16 cellular contexts compared by ENCODE assay signal in genomic region chr12:93714382-93714781, GRCh38. TPM values are rescaled to one million over a fixed set of nuclear protein-coding genes. Genes with fewer than 3 reads are reported as not detected.
DNase-seq lines count a peak whose midpoint lies in the region; FAIRE-seq and TF ChIP-seq lines count a peak whose summit lies in the region.
"Had no signal": no experiment of that assay in that cellular context is flagged by ENCODE, and none has a peak within 500 bp of the region (broad histone marks: within the 10 kb centered on the region; RNA-seq: fewer than 3 reads in every experiment).

No MANE protein-coding gene starts in this region.

- H3K79me2 ChIP-seq in fibroblast of lung (ENCODE audit: control insufficient read depth, insufficient read depth, low read length) = no peaks in the 10 kb centered on the region
- H3K79me2 ChIP-seq in neural cell (replicated peaks; ENCODE audit: insufficient read depth, low read length) = no peaks in the 10 kb centered on the region

- H4K20me1 ChIP-seq in fibroblast of lung (ENCODE audit: control insufficient read depth, extremely low read depth, insufficient read depth, low read length) = no peaks in the 10 kb centered on the region
- no peaks in the 10 kb centered on the region for H4K20me1 ChIP-seq in neural cell (ENCODE audit: insufficient read depth)

- TF ChIP-seq CTCF in fibroblast of lung (conservative IDR thresholded peaks at IDR 0.05 in 1 of 2, IDR thresholded peaks at IDR 0.05 in 1 of 2; ENCODE audit: low read depth in 1 of 2, low read length in 2 of 2) = no peak
- TF ChIP-seq CTCF in neural cell (IDR thresholded peaks at IDR 0.05; ENCODE audit: poor library complexity, severe bottlenecking) = no peak
- no peak for TF ChIP-seq CTCF in uterus (IDR thresholded peaks at IDR 0.05)
- no peak for TF ChIP-seq CTCF in kidney (IDR thresholded peaks at IDR 0.05; ENCODE audit: borderline replicate concordance, extremely low read depth, insufficient read depth)
- TF ChIP-seq CTCF in ascending aorta (IDR thresholded peaks at IDR 0.05) = no peak

- H3K27ac ChIP-seq in fibroblast of lung (ENCODE audit: insufficient read depth, low read length) (no peak overlapping the region), neural cell (ENCODE audit: low read length) (peak overlapping the region; percentile 62), uterus (peak overlapping the region; percentile 92 to 94), kidney (ENCODE audit: low read depth in 2 of 2, low read length in 2 of 2) (peak overlapping the region in 1 of 2 donors; percentile 18), ascending aorta (peak overlapping the region in 1 of 2 donors; percentile 42)

- H3F3A ChIP-seq in neural cell (ENCODE audit: insufficient read depth, low read length, poor library complexity, severe bottlenecking) = no peaks in the 10 kb centered on the region

- H3K4me2 ChIP-seq in fibroblast of lung (ENCODE audit: extremely low read depth, insufficient read depth, low read length) = peak overlapping the region; percentile 42
- no peak overlapping the region for H3K4me2 ChIP-seq in neural cell (ENCODE audit: low read length)

- no peak for TF ChIP-seq RAD21 in neural cell (conservative IDR thresholded peaks at IDR 0.05)

- TF ChIP-seq EP300 in neural cell (conservative IDR thresholded peaks at IDR 0.05; ENCODE audit: poor library complexity, severe bottlenecking) = no peak

- H2AFZ ChIP-seq in fibroblast of lung (ENCODE audit: low read length) (peak overlapping the region; percentile 1), neural cell (ENCODE audit: low read depth, low read length) (no peak overlapping the region)

- H3K27me3 ChIP-seq in fibroblast of lung (ENCODE audit: control insufficient read depth, insufficient read depth, low read length) = no peaks in the 10 kb centered on the region
- H3K27me3 ChIP-seq in neural cell (ENCODE audit: insufficient read depth, low read depth, low read length) = no peaks in the 10 kb centered on the region
- no peaks in the 10 kb centered on the region for H3K27me3 ChIP-seq in uterus
- no peaks in the 10 kb centered on the region for H3K27me3 ChIP-seq in ascending aorta
- H3K27me3 ChIP-seq: esophagus muscularis mucosa had no signal

- DNase-seq in NCI-H82 (lab: John Stamatoyannopoulos, UW) (peak; percentile 74), fibroblast of lung (ENCODE audit: low read depth in 2 of 2) (peak in 1 of 2 donors; percentile 10), uterus (peak; percentile 42 to 51), kidney (no peak), ascending aorta (ENCODE audit: low spot score in 2 of 2) (no peak), hippocampal formation (lab: John Stamatoyannopoulos, UW) (no peak)
- DNase-seq: activated CD8-positive, alpha-beta memory T cell treated with anti-CD3 and anti-CD28 coated beads, Interleukin-2, amount 10 ng/mL, durations not matched to agents 7 days and 5 days; activated naive CD4-positive, alpha-beta T cell treated with anti-CD3 and anti-CD28 coated beads for 36 hours; NCI-H2029; NCI-H774; SIG-M5; stimulated activated naive CD8-positive, alpha-beta T cell treated with anti-CD3 and anti-CD28 coated beads, Interleukin-15, amount 100 ng/mL, for 72 hours had no signal

- H3K9me3 ChIP-seq in fibroblast of lung (ENCODE audit: control insufficient read depth, insufficient read depth, low read depth, low read length) = no peaks in the 10 kb centered on the region
- H3K9me3 ChIP-seq in neural cell (ENCODE audit: low read length) = peaks cover 4% of the 10 kb centered on the region
- peaks cover 0 to 5% of the 10 kb centered on the region in 2 donors for H3K9me3 ChIP-seq in uterus
- H3K9me3 ChIP-seq in kidney (ENCODE audit: control insufficient read depth in 1 of 2, low read length in 2 of 2) = peaks cover 0 to 7% of the 10 kb centered on the region in 2 donors
- H3K9me3 ChIP-seq in ascending aorta = peaks cover 8 to 9% of the 10 kb centered on the region in 2 donors

- TF ChIP-seq POLR2A in uterus (IDR thresholded peaks at IDR 0.05) = no peak

- intact Hi-C loops in uterus (cut with DNase I; ENCODE audit: low total_unique reads) (no loop called here), kidney (cut with DNase I) (no loop called here), ascending aorta (cut with DNase I) (no loop called here)

- no peak overlapping the region for H3K4me3 ChIP-seq in fibroblast of lung (replicated peaks in 1 of 4; ENCODE audit: control extremely low read depth in 1 of 4, insufficient read depth in 1 of 4, low read depth in 3 of 4, low read length in 4 of 4)
- peak overlapping the region; percentile 19 for H3K4me3 ChIP-seq in neural cell (ENCODE audit: low read length)
- H3K4me3 ChIP-seq in uterus = no peak overlapping the region
- no peak overlapping the region for H3K4me3 ChIP-seq in kidney (ENCODE audit: low read length in 2 of 2)
- no peak overlapping the region for H3K4me3 ChIP-seq in ascending aorta
- H3K4me3 ChIP-seq: esophagus muscularis mucosa had no signal

- no peaks in the 10 kb centered on the region for H3K9me2 ChIP-seq in neural cell (ENCODE audit: insufficient read depth, low read length)

- H3K4me1 ChIP-seq in fibroblast of lung (ENCODE audit: control insufficient read depth, extremely low read depth, insufficient read depth, low read length) (peaks cover 4% of the 10 kb centered on the region), uterus (peaks cover 0 to 4% of the 10 kb centered on the region in 2 donors), kidney (ENCODE audit: control insufficient read depth in 1 of 2, insufficient read depth in 1 of 2, low read depth in 1 of 2, low read length in 2 of 2) (peaks cover 0 to 5% of the 10 kb centered on the region in 2 donors), ascending aorta (peaks cover 0 to 14% of the 10 kb centered on the region in 2 donors)

- no peak overlapping the region for H3K9ac ChIP-seq in fibroblast of lung (ENCODE audit: insufficient read depth, low read length)
- H3K9ac ChIP-seq in neural cell (ENCODE audit: low read length) = no peak overlapping the region
- H3K9ac ChIP-seq in kidney (ENCODE audit: low read length in 2 of 2) = no peak overlapping the region

- FAIRE-seq in kidney (lab: Jason Lieb, UNC) = no peak
- FAIRE-seq: H54, TTC549 had no signal

- H3K36me3 ChIP-seq in fibroblast of lung (ENCODE audit: control insufficient read depth, insufficient read depth, low read length) = no peaks in the 10 kb centered on the region
- no peaks in the 10 kb centered on the region for H3K36me3 ChIP-seq in neural cell (ENCODE audit: insufficient read depth, low read length)
- H3K36me3 ChIP-seq in uterus = no peaks in the 10 kb centered on the region
- no peaks in the 10 kb centered on the region for H3K36me3 ChIP-seq in kidney (ENCODE audit: control insufficient read depth in 1 of 2, insufficient read depth in 2 of 2, low read length in 2 of 2)
- no peaks in the 10 kb centered on the region for H3K36me3 ChIP-seq in ascending aorta
- H3K36me3 ChIP-seq: esophagus muscularis mucosa had no signal

TF ChIP-seq in neural cell, 6 proteins besides CTCF, POLR2A, EP300 and RAD21:
- no peak for TF ChIP-seq MXI1 (conservative IDR thresholded peaks at IDR 0.05; ENCODE audit: poor library complexity, severe bottlenecking)
- no peak for TF ChIP-seq SMC3 (conservative IDR thresholded peaks at IDR 0.05; ENCODE audit: poor library complexity)
- no peak for TF ChIP-seq TAF1 (IDR thresholded peaks at IDR 0.05; ENCODE audit: low read depth)
- no peak for TF ChIP-seq REST (IDR thresholded peaks at IDR 0.05; ENCODE audit: borderline replicate concordance)
- TF ChIP-seq EZH2 (IDR thresholded peaks at IDR 0.05; ENCODE audit: borderline replicate concordance, insufficient read depth, low read length, poor library complexity, severe bottlenecking) = no peak
- TF ChIP-seq POLR2AphosphoS5 (IDR thresholded peaks at IDR 0.05) = no peak

RNA-seq across cellular contexts. Expression of gene CRADD, which starts 37.2 kb away (rescaled TPM):
- 11.8 and 21.1 TPM in 2 replicates for total RNA-seq in fibroblast of lung
- 13.5 and 19.7 TPM in 2 replicates for polyA plus RNA-seq in fibroblast of lung
- polyA plus RNA-seq in fibroblast of lung (2012) = 10.5 and 12.1 TPM in 2 replicates
- 5.7 and 13.2 TPM in 2 replicates for polyA minus RNA-seq in fibroblast of lung (ENCODE audit: low replicate concordance)
- polyA plus RNA-seq in neural cell = 23.5 and 39.0 TPM in 2 replicates
- 19.0 and 25.0 TPM in 2 replicates for polyA minus RNA-seq in neural cell
- 100 to 1,000 TPM in 1 of 4 donors, 10 to 100 TPM in 3; 26.4 to 105 (median 49.2) TPM for total RNA-seq in uterus
- 19.1 TPM for total RNA-seq in kidney
- polyA plus RNA-seq in kidney (ENCODE audit: insufficient read depth, low read depth, low replicate concordance) = 28.8 TPM
- not detected for total RNA-seq in ascending aorta

Comparison
In these comparisons a context has a peak if more than half of its experiments do, and no peak if none do; other contexts are left out.
1. DNase-seq: peak in NCI-H82 (single experiment) and uterus (2 of 2); none in kidney (single experiment), ascending aorta (0 of 2) and hippocampal formation (0 of 2).
2. RNA of gene CRADD, which starts 37.2 kb away (total RNA-seq): 26.4 to 105 TPM in uterus, 11.8 to 21.1 TPM in fibroblast of lung and 19.1 TPM in kidney (single experiment); not detected in ascending aorta (single experiment); every median in the first group is over 10 times any median in the second.